In genomic region chr6:62541502-62541901, GRCh38 we compare ENCODE assay signal across 27 cellular contexts.
"Had no signal": no experiment of that assay in that cellular context is flagged by ENCODE, and none has a peak within 500 bp of the region (broad histone marks: within the 10 kb centered on the region; RNA-seq: fewer than 3 reads in every experiment).

No MANE protein-coding gene starts in this region.

- H3K4me2 ChIP-seq: neural progenitor cell had no signal

- H3K9me3 Mint-ChIP-seq: nephron; neural progenitor cell; stimulated activated naive B cell treated with anti-CD40 and anti-IgM and Interleukin-4, amounts not matched to agents 10 μg/mL and 1 μg/mL and 100 μg/mL, for 72 hours had no signal

- H3K27me3 Mint-ChIP-seq: naive thymus-derived CD4-positive, alpha-beta T cell; stimulated activated naive B cell treated with anti-CD40 and anti-IgM and Interleukin-4, amounts not matched to agents 10 μg/mL and 1 μg/mL and 100 μg/mL, for 72 hours; stimulated activated naive CD8-positive, alpha-beta T cell treated with anti-CD3 and anti-CD28 coated beads, Interleukin-15, Interleukin-2, amounts not matched to agents 100 ng/mL and 50 ng/mL, for 24 hours had no signal

- DNase-seq: naive thymus-derived CD4-positive, alpha-beta T cell; natural killer cell; nucleus accumbens; pancreas; retina; right lobe of liver; sigmoid colon; small intestine; stimulated activated CD4-positive, alpha-beta T cell treated with anti-CD3 and anti-CD28 coated beads, Interleukin-15, amount 100 ng/mL, for 24 hours; stimulated activated CD4-positive, alpha-beta T cell treated with anti-CD3 and anti-CD28 coated beads, Interleukin-2, amount 100 ng/mL, for 24 hours; stimulated activated CD4-positive, alpha-beta T cell treated with anti-CD3 and anti-CD28 coated beads, Interleukin-2, amount 100 ng/mL, for 48 hours; stimulated activated CD4-positive, alpha-beta T cell treated with anti-CD3 and anti-CD28 coated beads, Interleukin-4, amount 100 ng/mL, for 24 hours; stimulated activated naive B cell treated with anti-CD40 and anti-IgM and Interleukin-4, amounts not matched to agents 10 μg/mL and 1 μg/mL and 100 μg/mL, for 72 hours; stimulated activated naive CD4-positive, alpha-beta T cell treated with Interleukin-2 at 50 U/mL for 16 hours; stomach; thyroid gland; trophoblast cell had no signal

- H3K27ac ChIP-seq: neural progenitor cell, neutrophil, pancreas, prostate gland, right atrium auricular region, right lobe of liver, sigmoid colon, stomach, thoracic aorta, thyroid gland, tibial nerve, upper lobe of left lung, vagina had no signal

- H3K9me3 ChIP-seq: neutrophil, pancreas, prostate gland, right atrium auricular region, right lobe of liver, sigmoid colon, thoracic aorta, thyroid gland, tibial nerve, upper lobe of left lung, vagina had no signal

- H3K4me3 Mint-ChIP-seq: naive thymus-derived CD4-positive, alpha-beta T cell; natural killer cell; nephron; neural progenitor cell; stimulated activated naive B cell treated with anti-CD40 and anti-IgM and Interleukin-4, amounts not matched to agents 10 μg/mL and 1 μg/mL and 100 μg/mL, for 72 hours; stimulated activated naive CD8-positive, alpha-beta T cell treated with anti-CD3 and anti-CD28 coated beads, Interleukin-15, Interleukin-2, amounts not matched to agents 100 ng/mL and 50 ng/mL, for 24 hours had no signal

- H2AFZ ChIP-seq: neural progenitor cell had no signal

- H3K27ac Mint-ChIP-seq: naive thymus-derived CD4-positive, alpha-beta T cell; natural killer cell; nephron; neural progenitor cell; stimulated activated naive B cell treated with anti-CD40 and anti-IgM and Interleukin-4, amounts not matched to agents 10 μg/mL and 1 μg/mL and 100 μg/mL, for 72 hours; stimulated activated naive CD8-positive, alpha-beta T cell treated with anti-CD3 and anti-CD28 coated beads, Interleukin-15, Interleukin-2, amounts not matched to agents 100 ng/mL and 50 ng/mL, for 24 hours had no signal

- H3K27me3 ChIP-seq: neural progenitor cell, neutrophil, pancreas, right atrium auricular region, right lobe of liver, sigmoid colon, stomach, thyroid gland, tibial nerve, upper lobe of left lung, vagina had no signal

- ATAC-seq: naive thymus-derived CD4-positive, alpha-beta T cell; natural killer cell; pancreas; stimulated activated naive B cell treated with anti-CD40 and anti-IgM and Interleukin-4, amounts not matched to agents 10 μg/mL and 1 μg/mL and 100 μg/mL, for 72 hours had no signal

- H3K4me1 ChIP-seq: neural progenitor cell, pancreas, prostate gland, right atrium auricular region, right lobe of liver, sigmoid colon, stomach, tibial nerve, upper lobe of left lung, vagina had no signal

- H3K9ac ChIP-seq: neural progenitor cell had no signal

- H3K36me3 Mint-ChIP-seq: naive thymus-derived CD4-positive, alpha-beta T cell; neural progenitor cell; stimulated activated naive B cell treated with anti-CD40 and anti-IgM and Interleukin-4, amounts not matched to agents 10 μg/mL and 1 μg/mL and 100 μg/mL, for 72 hours had no signal

- H3K4me3 ChIP-seq: neural progenitor cell, pancreas, prostate gland, right atrium auricular region, right lobe of liver, sigmoid colon, stomach, thoracic aorta, thyroid gland, tibial nerve, upper lobe of left lung, vagina had no signal

- H3K36me3 ChIP-seq: neural progenitor cell, neutrophil, pancreas, prostate gland, right atrium auricular region, right lobe of liver, sigmoid colon, stomach, thoracic aorta, thyroid gland, tibial nerve, upper lobe of left lung, vagina had no signal

- H3K4me1 Mint-ChIP-seq: naive thymus-derived CD4-positive, alpha-beta T cell; natural killer cell; nephron; neural progenitor cell; stimulated activated naive B cell treated with anti-CD40 and anti-IgM and Interleukin-4, amounts not matched to agents 10 μg/mL and 1 μg/mL and 100 μg/mL, for 72 hours had no signal
